In the genomic region with DNA sequence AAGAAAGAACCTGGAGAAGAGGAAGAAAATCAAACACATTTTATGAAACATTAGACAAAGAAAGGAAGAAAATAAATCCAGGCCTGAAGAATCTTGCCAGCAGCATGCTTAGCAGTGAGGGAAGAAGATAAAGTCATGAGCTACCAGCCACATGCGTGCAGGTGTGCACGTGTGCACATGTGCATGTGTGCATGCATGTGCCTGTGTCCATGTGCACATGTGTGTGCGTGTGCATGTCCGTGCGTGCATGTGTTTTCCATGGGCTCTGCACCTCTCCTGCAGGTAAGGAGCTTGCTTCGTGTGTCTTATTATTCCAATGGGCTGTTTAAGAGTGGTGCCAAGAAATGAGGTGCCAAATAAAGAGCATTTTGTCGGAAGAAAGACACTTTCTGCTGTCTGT, we compare ENCODE assay signal across 2 cellular contexts.
TF ChIP-seq lines count a peak whose summit lies in the region.

No MANE protein-coding gene starts in this region.

TF ChIP-seq in GM23338, 12 proteins besides CTCF, POLR2A, EP300 and RAD21 (continued from another document):
- TF ChIP-seq ZNF462 (CRISPR knock-in tag; IDR thresholded peaks at IDR 0.05) (no peak), REST (IDR thresholded peaks at IDR 0.05; ENCODE audit: unreplicated experiment) (no peak)
- TF ChIP-seq, protein P1, sequence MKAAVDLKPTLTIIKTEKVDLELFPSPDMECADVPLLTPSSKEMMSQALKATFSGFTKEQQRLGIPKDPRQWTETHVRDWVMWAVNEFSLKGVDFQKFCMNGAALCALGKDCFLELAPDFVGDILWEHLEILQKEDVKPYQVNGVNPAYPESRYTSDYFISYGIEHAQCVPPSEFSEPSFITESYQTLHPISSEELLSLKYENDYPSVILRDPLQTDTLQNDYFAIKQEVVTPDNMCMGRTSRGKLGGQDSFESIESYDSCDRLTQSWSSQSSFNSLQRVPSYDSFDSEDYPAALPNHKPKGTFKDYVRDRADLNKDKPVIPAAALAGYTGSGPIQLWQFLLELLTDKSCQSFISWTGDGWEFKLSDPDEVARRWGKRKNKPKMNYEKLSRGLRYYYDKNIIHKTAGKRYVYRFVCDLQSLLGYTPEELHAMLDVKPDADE (IDR thresholded peaks at IDR 0.05), result no peak

TF ChIP-seq in endothelial cell of umbilical vein, 7 proteins besides CTCF, POLR2A, EP300 and RAD21 (continued from another document):
- TF ChIP-seq POLR2AphosphoS5 (IDR thresholded peaks at IDR 0.05; ENCODE audit: insufficient read depth, low read depth, low read length), result no peak
- no peak for TF ChIP-seq JUN (IDR thresholded peaks at IDR 0.05; ENCODE audit: borderline replicate concordance, insufficient read depth, insufficient read length, low read depth)
